In the genomic region with DNA sequence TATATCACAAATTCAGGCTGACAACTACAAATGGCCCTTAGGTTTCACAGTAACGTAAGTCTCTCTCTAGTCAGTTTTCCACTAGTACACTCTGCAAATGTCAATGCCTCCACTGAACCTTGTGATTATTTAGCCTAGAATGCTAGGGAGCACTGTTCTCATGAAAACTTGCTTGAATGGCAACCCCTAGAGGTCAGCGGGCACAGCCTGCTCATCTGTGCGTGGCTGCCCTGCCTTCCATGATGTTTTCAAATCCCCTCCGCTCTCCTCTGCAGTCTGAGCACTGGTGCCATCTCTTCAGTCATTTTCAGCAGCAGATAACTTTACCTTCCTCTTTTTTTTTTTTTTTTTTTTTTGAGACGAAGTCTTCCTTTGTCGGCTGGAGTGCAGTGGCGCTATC, we compare ENCODE assay signal across 1 cellular context.
TF ChIP-seq lines count a peak whose summit lies in the region.

No MANE protein-coding gene starts in this region.

TF ChIP-seq in H1, 55 proteins besides CTCF, POLR2A, EP300 and RAD21:
- TF ChIP-seq CHD2 (IDR thresholded peaks at IDR 0.05; ENCODE audit: low read length) = no peak
- TF ChIP-seq MAFK (IDR thresholded peaks at IDR 0.05; ENCODE audit: low read depth, low read length) = no peak
- TF ChIP-seq, protein P1, sequence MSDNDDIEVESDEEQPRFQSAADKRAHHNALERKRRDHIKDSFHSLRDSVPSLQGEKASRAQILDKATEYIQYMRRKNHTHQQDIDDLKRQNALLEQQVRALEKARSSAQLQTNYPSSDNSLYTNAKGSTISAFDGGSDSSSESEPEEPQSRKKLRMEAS (IDR thresholded peaks at IDR 0.05) = no peak
